24 cellular contexts compared by ENCODE assay signal in the genomic region with DNA sequence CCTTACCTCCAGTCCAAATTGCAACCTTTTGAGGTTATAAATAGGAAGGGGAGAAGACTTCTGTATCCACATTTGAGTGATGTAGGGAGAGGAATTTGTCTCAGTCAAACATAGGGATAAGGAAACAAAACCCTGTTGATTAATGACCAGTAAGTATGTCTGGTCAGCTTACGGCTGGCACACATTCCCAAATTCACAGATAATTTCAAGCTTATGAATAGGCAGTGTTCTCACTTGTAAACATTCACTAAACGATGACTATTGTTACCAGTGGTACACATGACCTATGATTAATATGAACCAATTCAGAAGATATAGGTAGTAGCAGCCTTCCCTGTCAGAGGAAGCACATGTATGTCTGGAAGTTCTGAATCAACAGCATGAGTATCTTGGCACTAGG. TPM values are rescaled to one million over a fixed set of nuclear protein-coding genes. Genes with fewer than 3 reads are reported as not detected.
"Had no signal": no experiment of that assay in that cellular context is flagged by ENCODE, and none has a peak within 500 bp of the region (broad histone marks: within the 10 kb centered on the region; RNA-seq: fewer than 3 reads in every experiment).

No MANE protein-coding gene starts in this region.

- H3K4me1 ChIP-seq: gastrocnemius medialis, prostate gland, spleen had no signal

- H3K4me3 ChIP-seq: coronary artery, gastrocnemius medialis, prostate gland, spleen, thoracic aorta had no signal

- H3K27me3 ChIP-seq: gastrocnemius medialis had no signal

- H3K27ac Mint-ChIP-seq: activated CD4-positive, alpha-beta memory T cell treated with anti-CD3 and anti-CD28 coated beads for 36 hours; activated naive CD4-positive, alpha-beta T cell treated with anti-CD3 and anti-CD28 coated beads, Interleukin-2, amount 10 ng/mL, durations not matched to agents 7 days and 5 days; brain; endodermal cell; memory B cell; natural killer cell treated with Interleukin-12 subunit alpha and Interleukin-12 subunit beta and Interleukin-15 and Interleukin-18, amount 100 ng/mL, for 72 hours; T-helper 17 cell; type B pancreatic cell had no signal

- H3K9me3 Mint-ChIP-seq: activated CD4-positive, alpha-beta memory T cell treated with anti-CD3 and anti-CD28 coated beads for 36 hours; activated naive CD4-positive, alpha-beta T cell treated with anti-CD3 and anti-CD28 coated beads, Interleukin-2, amount 10 ng/mL, durations not matched to agents 7 days and 5 days; natural killer cell treated with Interleukin-12 subunit alpha and Interleukin-12 subunit beta and Interleukin-15 and Interleukin-18, amount 100 ng/mL, for 72 hours; type B pancreatic cell had no signal

- H3K4me1 Mint-ChIP-seq: activated naive CD4-positive, alpha-beta T cell treated with anti-CD3 and anti-CD28 coated beads, Interleukin-2, amount 10 ng/mL, durations not matched to agents 7 days and 5 days; endodermal cell; memory B cell; T-helper 17 cell had no signal

- H3K27me3 Mint-ChIP-seq: activated CD4-positive, alpha-beta memory T cell treated with anti-CD3 and anti-CD28 coated beads for 36 hours; T-helper 17 cell; type B pancreatic cell had no signal

- ATAC-seq: gastrocnemius medialis; natural killer cell treated with Interleukin-12 subunit alpha and Interleukin-12 subunit beta and Interleukin-15 and Interleukin-18, amount 100 ng/mL, for 72 hours; T-helper 17 cell had no signal

- DNase-seq: activated CD4-positive, alpha-beta memory T cell treated with anti-CD3 and anti-CD28 coated beads for 36 hours; activated CD4-positive, alpha-beta T cell treated with anti-CD3 and anti-CD28 coated beads for 48 hours; activated effector memory CD4-positive, alpha-beta T cell treated with anti-CD3 and anti-CD28 coated beads, Interleukin-2, amount 50 U/mL, for 16 hours; activated naive CD4-positive, alpha-beta T cell treated with anti-CD3 and anti-CD28 coated beads, Interleukin-2, amount 10 ng/mL, durations not matched to agents 7 days and 5 days; amygdala; endodermal cell; gastrocnemius medialis; head of caudate nucleus; hypothalamus; spleen; stimulated activated CD4-positive, alpha-beta T cell treated with anti-CD3 and anti-CD28 coated beads, Interleukin-4, amount 100 ng/mL, for 24 hours; stimulated activated naive CD4-positive, alpha-beta T cell treated with Interleukin-2 at 50 U/mL for 16 hours; SW 1271; T-helper 17 cell had no signal

- H3K27ac ChIP-seq: coronary artery, gastrocnemius medialis, prostate gland, spleen, thoracic aorta had no signal

- H3K4me3 Mint-ChIP-seq: activated CD4-positive, alpha-beta memory T cell treated with anti-CD3 and anti-CD28 coated beads for 36 hours; activated naive CD4-positive, alpha-beta T cell treated with anti-CD3 and anti-CD28 coated beads, Interleukin-2, amount 10 ng/mL, durations not matched to agents 7 days and 5 days; brain; endodermal cell; memory B cell; natural killer cell treated with Interleukin-12 subunit alpha and Interleukin-12 subunit beta and Interleukin-15 and Interleukin-18, amount 100 ng/mL, for 72 hours; T-helper 17 cell; type B pancreatic cell had no signal

- H3K9me3 ChIP-seq: gastrocnemius medialis, prostate gland, thoracic aorta had no signal

- H3K36me3 Mint-ChIP-seq: activated CD4-positive, alpha-beta memory T cell treated with anti-CD3 and anti-CD28 coated beads for 36 hours; activated naive CD4-positive, alpha-beta T cell treated with anti-CD3 and anti-CD28 coated beads, Interleukin-2, amount 10 ng/mL, durations not matched to agents 7 days and 5 days; brain; natural killer cell treated with Interleukin-12 subunit alpha and Interleukin-12 subunit beta and Interleukin-15 and Interleukin-18, amount 100 ng/mL, for 72 hours; type B pancreatic cell had no signal

- H3K36me3 ChIP-seq: gastrocnemius medialis, prostate gland, spleen, thoracic aorta had no signal

RNA-seq across cellular contexts. Expression of gene SLC5A8, which starts 33.0 kb away (rescaled TPM):
- total RNA-seq: activated CD4-positive, alpha-beta memory T cell treated with anti-CD3 and anti-CD28 coated beads for 36 hours; endodermal cell; epithelial cell of proximal tubule; gastrocnemius medialis; liver; natural killer cell treated with Interleukin-12 subunit alpha and Interleukin-12 subunit beta and Interleukin-15 and Interleukin-18, amount 100 ng/mL, for 72 hours; osteocyte; spleen; T-helper 17 cell; thoracic aorta had no signal
- polyA plus RNA-seq: liver had no signal
